In the genomic region with DNA sequence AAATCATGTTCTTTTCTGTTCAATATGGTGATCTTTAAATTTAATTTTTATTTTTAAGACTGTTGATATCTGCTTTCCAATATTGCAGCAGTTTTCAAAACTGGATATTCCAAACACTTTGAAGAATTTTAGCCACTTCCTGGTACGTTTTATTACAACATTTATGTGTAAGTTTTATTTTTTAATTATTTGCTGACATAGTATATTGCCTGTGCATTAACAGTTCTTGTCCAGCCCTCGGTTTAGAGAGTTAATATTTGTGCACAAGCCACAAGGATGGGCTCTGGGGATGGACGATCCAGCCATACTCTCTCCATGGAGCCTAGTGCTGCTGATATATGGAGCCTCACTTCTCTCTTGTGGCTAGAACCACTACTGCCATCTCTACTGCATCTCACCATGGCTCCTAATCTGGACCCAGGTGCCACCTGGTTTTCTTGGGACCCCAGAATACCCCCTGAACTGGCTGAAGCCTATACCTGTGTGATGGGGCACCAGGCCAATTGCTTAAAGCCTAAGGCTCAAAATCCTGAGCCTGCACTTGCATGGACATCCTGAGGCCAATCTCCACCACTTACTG, we compare ENCODE assay signal across 39 cellular contexts.
"Had no signal": no experiment of that assay in that cellular context is flagged by ENCODE, and none has a peak within 500 bp of the region (broad histone marks: within the 10 kb centered on the region; RNA-seq: fewer than 3 reads in every experiment).

No MANE protein-coding gene starts in this region.

- H3K9ac ChIP-seq: SK-N-SH had no signal

- H3K27ac Mint-ChIP-seq: activated B cell treated with CpG ODN at 0.5 μM for 24 hours; activated CD4-positive, alpha-beta memory T cell treated with anti-CD3 and anti-CD28 coated beads for 36 hours; activated naive CD4-positive, alpha-beta T cell treated with anti-CD3 and anti-CD28 coated beads for 36 hours; activated naive CD4-positive, alpha-beta T cell treated with anti-CD3 and anti-CD28 coated beads, Interleukin-2, amount 50 U/mL, for 72 hours; activated T-helper 1 cell treated with anti-CD3 and anti-CD28 coated beads, Interleukin-12 subunit alpha, Interleukin-12 subunit beta, Interleukin-2, Interleukin-4 antibody, amounts not matched to agents 30 ng/mL and 10 ng/mL and 1 ng/mL, durations not matched to agents 14 hours and 24 hours and 36 hours; brain; T-helper 1 cell treated with Interleukin-12 subunit alpha and Interleukin-12 subunit beta and Interleukin-4 antibody, amounts not matched to agents 30 μg/mL and 1 μg/mL, for 36 hours; T-helper 2 cell treated with Interferon-gamma antibody and Interleukin-4, amounts not matched to agents 5 μg/mL and 100 μg/mL, for 36 hours had no signal

- H3K27me3 Mint-ChIP-seq: activated B cell treated with CpG ODN at 0.5 μM for 24 hours; activated CD4-positive, alpha-beta memory T cell treated with anti-CD3 and anti-CD28 coated beads for 36 hours; brain had no signal

- H3K9me3 Mint-ChIP-seq: activated B cell treated with CpG ODN at 0.5 μM for 24 hours; activated naive CD4-positive, alpha-beta T cell treated with anti-CD3 and anti-CD28 coated beads for 36 hours; activated naive CD4-positive, alpha-beta T cell treated with anti-CD3 and anti-CD28 coated beads, Interleukin-2, amount 50 U/mL, for 72 hours; activated T-cell treated with anti-CD3 and anti-CD28 coated beads, Interleukin-2, amount 50 U/mL, for 4 hours; activated T-helper 1 cell treated with anti-CD3 and anti-CD28 coated beads, Interleukin-12 subunit alpha, Interleukin-12 subunit beta, Interleukin-2, Interleukin-4 antibody, amounts not matched to agents 30 ng/mL and 10 ng/mL and 1 ng/mL, durations not matched to agents 14 hours and 24 hours and 36 hours; brain; T-helper 1 cell treated with Interleukin-12 subunit alpha and Interleukin-12 subunit beta and Interleukin-4 antibody, amounts not matched to agents 30 μg/mL and 1 μg/mL, for 36 hours; T-helper 2 cell treated with Interferon-gamma antibody and Interleukin-4, amounts not matched to agents 5 μg/mL and 100 μg/mL, for 36 hours had no signal

- H3K4me1 Mint-ChIP-seq: activated B cell treated with CpG ODN at 0.5 μM for 24 hours, brain had no signal

- DNase-seq: activated B cell treated with CpG ODN at 0.5 μM for 24 hours; activated CD4-positive, alpha-beta memory T cell treated with anti-CD3 and anti-CD28 coated beads for 36 hours; activated CD4-positive, alpha-beta T cell treated with anti-CD3 and anti-CD28 coated beads for 4 hours; activated CD4-positive, alpha-beta T cell treated with anti-CD3 and anti-CD28 coated beads, Interleukin-2, amount 50 U/mL, for 1 hour; activated CD4-positive, CD25-positive, alpha-beta regulatory T cell treated with anti-CD3 and anti-CD28 coated beads, Interleukin-2, amount 50 U/mL, for 72 hours; activated CD8-positive, alpha-beta memory T cell treated with anti-CD3 and anti-CD28 coated beads, Interleukin-2, amount 50 U/mL, for 4 hours; activated gamma-delta T cell treated with Interleukin-2 at 50 U/mL for 16 hours; activated naive CD4-positive, alpha-beta T cell treated with anti-CD3 and anti-CD28 coated beads for 36 hours; activated T-cell treated with anti-CD3 and anti-CD28 coated beads for 4 hours; activated T-cell treated with anti-CD3 and anti-CD28 coated beads, Interleukin-2, amount 50 U/mL, for 4 hours; adrenal gland; caudate nucleus; Kasumi-1; KBM-7; MM.1S; MV-4-11; NCI-H1092; NCI-H1417; NCI-H1694; NCI-H1930; NCI-H2081 treated with DMSO at 0.1 percent for 48 hours; NCI-H345; NCI-H524 treated with DMSO at 0.1 percent for 48 hours; NCI-H748 treated with DMSO at 0.1 percent for 48 hours; NK-92 treated with Interleukin-12 subunit alpha and Interleukin-12 subunit beta, amount 100 ng/mL, for 24 hours; PC-3; Peyer's patch; RPMI8226; SHP77 treated with DMSO at 0.1 percent for 48 hours; SK-N-SH had no signal

- H3K27me3 ChIP-seq: adrenal gland, Peyer's patch, SJSA1 had no signal

- H3K27ac ChIP-seq: adrenal gland, Peyer's patch, SJSA1, VCaP had no signal

- FAIRE-seq: bronchial epithelial cell, TTC549 had no signal

- H3K4me3 Mint-ChIP-seq: activated B cell treated with CpG ODN at 0.5 μM for 24 hours; activated CD4-positive, alpha-beta memory T cell treated with anti-CD3 and anti-CD28 coated beads for 36 hours; activated naive CD4-positive, alpha-beta T cell treated with anti-CD3 and anti-CD28 coated beads for 36 hours; activated T-cell treated with anti-CD3 and anti-CD28 coated beads, Interleukin-2, amount 50 U/mL, for 4 hours; activated T-helper 1 cell treated with anti-CD3 and anti-CD28 coated beads, Interleukin-12 subunit alpha, Interleukin-12 subunit beta, Interleukin-2, Interleukin-4 antibody, amounts not matched to agents 30 ng/mL and 10 ng/mL and 1 ng/mL, durations not matched to agents 14 hours and 24 hours and 36 hours; brain; T-helper 1 cell treated with Interleukin-12 subunit alpha and Interleukin-12 subunit beta and Interleukin-4 antibody, amounts not matched to agents 30 μg/mL and 1 μg/mL, for 36 hours; T-helper 2 cell treated with Interferon-gamma antibody and Interleukin-4, amounts not matched to agents 5 μg/mL and 100 μg/mL, for 36 hours had no signal

- H3K4me3 ChIP-seq: adrenal gland, Peyer's patch, SJSA1 had no signal

- H3K36me3 Mint-ChIP-seq: activated CD4-positive, alpha-beta memory T cell treated with anti-CD3 and anti-CD28 coated beads for 36 hours; activated naive CD4-positive, alpha-beta T cell treated with anti-CD3 and anti-CD28 coated beads, Interleukin-2, amount 50 U/mL, for 72 hours; brain had no signal

- H3K4me1 ChIP-seq: adrenal gland, SJSA1 had no signal

- H3K4me2 ChIP-seq: SK-N-SH had no signal

- H3K9me3 ChIP-seq: adrenal gland, Peyer's patch, SJSA1, SK-N-SH had no signal

- H3K36me3 ChIP-seq: adrenal gland, Peyer's patch, SJSA1 had no signal

- ATAC-seq: activated naive CD4-positive, alpha-beta T cell treated with anti-CD3 and anti-CD28 coated beads, Interleukin-2, amount 50 U/mL, for 72 hours; activated T-cell treated with anti-CD3 and anti-CD28 coated beads, Interleukin-2, amount 50 U/mL, for 4 hours; PC-3 had no signal
